Comparison of ENCODE assay signal across 17 cellular contexts in genomic region chr12:127928615-127929014, GRCh38.
DNase-seq lines count a peak whose midpoint lies in the region; ATAC-seq and TF ChIP-seq lines count a peak whose summit lies in the region.
"Had no signal": no experiment of that assay in that cellular context is flagged by ENCODE, and none has a peak within 500 bp of the region (broad histone marks: within the 10 kb centered on the region; RNA-seq: fewer than 3 reads in every experiment).

No MANE protein-coding gene starts in this region.

- H3K27ac ChIP-seq in ascending aorta = peak overlapping the region; percentile 83 to 93
- no peak overlapping the region for H3K27ac ChIP-seq in CD4-positive, alpha-beta T cell (ENCODE audit: low read depth, low read length)
- H3K27ac ChIP-seq: HL-60, psoas muscle had no signal

- peak overlapping the region; percentile 67 for H3K4me2 ChIP-seq in skeletal muscle satellite cell (ENCODE audit: low read length)

- H3K4me1 Mint-ChIP-seq in activated naive CD4-positive, alpha-beta T cell treated with anti-CD3 and anti-CD28 coated beads for 36 hours (ENCODE audit: low read depth) = no peaks in the 10 kb centered on the region
- H3K4me1 Mint-ChIP-seq in CD4-positive, alpha-beta T cell (ENCODE audit: low read depth) = no peaks in the 10 kb centered on the region
- H3K4me1 Mint-ChIP-seq: activated naive CD4-positive, alpha-beta T cell treated with anti-CD3 and anti-CD28 coated beads, Interleukin-2, amount 10 ng/mL, durations not matched to agents 7 days and 5 days had no signal

- POLR2A ChIA-PET in CD4-positive, alpha-beta T cell (lab: Charles Lee) = no interaction called here

- no peaks in the 10 kb centered on the region for H3K27me3 ChIP-seq in ascending aorta
- H3K27me3 ChIP-seq in skeletal muscle satellite cell (ENCODE audit: control insufficient read depth, insufficient read depth, low read length) = no peaks in the 10 kb centered on the region
- no peaks in the 10 kb centered on the region for H3K27me3 ChIP-seq in CD4-positive, alpha-beta T cell (ENCODE audit: control insufficient read depth, insufficient read depth, low read length)

- peak overlapping the region; percentile 70 for H3K9ac ChIP-seq in skeletal muscle satellite cell (ENCODE audit: low read depth, low read length)

- ATAC-seq in left cardiac atrium (peak; percentile 68 to 80), HG03175 (IDR thresholded peaks at IDR 0.05; ENCODE audit: unreplicated experiment) (no peak)
- ATAC-seq in CD4-positive, alpha-beta T cell (ENCODE audit: poor library complexity) = no peak
- ATAC-seq: Panc1, psoas muscle had no signal

- H3K4me1 ChIP-seq in ascending aorta (peaks cover 15 to 27% of the 10 kb centered on the region in 2 donors), skeletal muscle satellite cell (ENCODE audit: control insufficient read depth, insufficient read depth, low read length) (peaks cover 21% of the 10 kb centered on the region)
- H3K4me1 ChIP-seq: psoas muscle had no signal

- no peaks in the 10 kb centered on the region for H3K9me3 ChIP-seq in ascending aorta
- no peaks in the 10 kb centered on the region for H3K9me3 ChIP-seq in skeletal muscle satellite cell (replicated peaks; ENCODE audit: low read length)
- no peaks in the 10 kb centered on the region for H3K9me3 ChIP-seq in CD4-positive, alpha-beta T cell (ENCODE audit: control insufficient read depth, low read length)
- H3K9me3 ChIP-seq: psoas muscle had no signal

- DNase-seq in GM03348 (ENCODE audit: low spot score) (peak; percentile 33), ascending aorta (ENCODE audit: low spot score in 2 of 2) (no peak), left cardiac atrium (no peak), ureter (ENCODE audit: low spot score) (no peak)
- no peak for DNase-seq in activated naive CD4-positive, alpha-beta T cell treated with anti-CD3 and anti-CD28 coated beads for 36 hours
- no peak for DNase-seq in CD4-positive, alpha-beta T cell
- DNase-seq: activated CD4-positive, CD25-positive, alpha-beta regulatory T cell; activated naive CD4-positive, alpha-beta T cell treated with anti-CD3 and anti-CD28 coated beads, Interleukin-2, amount 10 ng/mL, durations not matched to agents 7 days and 5 days; Karpas-422; NCI-H187; NCI-H524 treated with DMSO at 0.1 percent for 48 hours; psoas muscle; T-helper 1 cell had no signal

- no peak overlapping the region for H3K27ac Mint-ChIP-seq in activated naive CD4-positive, alpha-beta T cell treated with anti-CD3 and anti-CD28 coated beads for 36 hours
- H3K27ac Mint-ChIP-seq in CD4-positive, alpha-beta T cell = no peak overlapping the region
- H3K27ac Mint-ChIP-seq: activated naive CD4-positive, alpha-beta T cell treated with anti-CD3 and anti-CD28 coated beads, Interleukin-2, amount 10 ng/mL, durations not matched to agents 7 days and 5 days had no signal

- no peaks in the 10 kb centered on the region for H3K36me3 ChIP-seq in ascending aorta
- H3K36me3 ChIP-seq in skeletal muscle satellite cell (ENCODE audit: insufficient read depth, low read length) = no peaks in the 10 kb centered on the region

- H3K4me3 Mint-ChIP-seq in activated naive CD4-positive, alpha-beta T cell treated with anti-CD3 and anti-CD28 coated beads for 36 hours = no peak overlapping the region
- H3K4me3 Mint-ChIP-seq in CD4-positive, alpha-beta T cell = no peak overlapping the region
- H3K4me3 Mint-ChIP-seq: activated naive CD4-positive, alpha-beta T cell treated with anti-CD3 and anti-CD28 coated beads, Interleukin-2, amount 10 ng/mL, durations not matched to agents 7 days and 5 days had no signal

- H3K36me3 Mint-ChIP-seq in activated naive CD4-positive, alpha-beta T cell treated with anti-CD3 and anti-CD28 coated beads for 36 hours (ENCODE audit: low read depth) = no peaks in the 10 kb centered on the region
- no peaks in the 10 kb centered on the region for H3K36me3 Mint-ChIP-seq in CD4-positive, alpha-beta T cell (ENCODE audit: low read depth)
- H3K36me3 Mint-ChIP-seq: activated naive CD4-positive, alpha-beta T cell treated with anti-CD3 and anti-CD28 coated beads, Interleukin-2, amount 10 ng/mL, durations not matched to agents 7 days and 5 days had no signal

- CTCF ChIA-PET in activated naive CD4-positive, alpha-beta T cell treated with anti-CD3 and anti-CD28 coated beads for 36 hours (lab: Charles Lee) = no interaction called here
- CTCF ChIA-PET in CD4-positive, alpha-beta T cell (lab: Charles Lee) = no interaction called here

- intact Hi-C loops in ascending aorta (cut with DNase I) = loop anchor here (2.0 to 5.0 kb wide), 5 partner anchors 106 to 646 kb away; no protein-coding TSS in a partner anchor
- intact Hi-C loops in left cardiac atrium (cut with DNase I) = loop anchor here in 1 of 2 donors (10.0 kb wide), 1 partner anchor 824 kb away; no protein-coding TSS in a partner anchor
- intact Hi-C loops in activated naive CD4-positive, alpha-beta T cell treated with anti-CD3 and anti-CD28 coated beads for 36 hours (cut with micrococcal nuclease) = no loop called here
- intact Hi-C loops in CD4-positive, alpha-beta T cell (cut with DNase I, micrococcal nuclease) = no loop called here

- no peaks in the 10 kb centered on the region for H3K9me3 Mint-ChIP-seq in activated naive CD4-positive, alpha-beta T cell treated with anti-CD3 and anti-CD28 coated beads for 36 hours
- H3K9me3 Mint-ChIP-seq in CD4-positive, alpha-beta T cell = peaks cover 2% of the 10 kb centered on the region

- H3K4me3 ChIP-seq in ascending aorta (peak overlapping the region in 1 of 2 donors; percentile 25), skeletal muscle satellite cell (ENCODE audit: low read length) (peak overlapping the region; percentile 48)
- H3K4me3 ChIP-seq: psoas muscle had no signal

- TF ChIP-seq CTCF in ascending aorta (IDR thresholded peaks at IDR 0.05) = no peak
- no peak for TF ChIP-seq CTCF in CD4-positive, alpha-beta T cell (IDR thresholded peaks at IDR 0.05)

- H3K27me3 Mint-ChIP-seq in activated naive CD4-positive, alpha-beta T cell treated with anti-CD3 and anti-CD28 coated beads for 36 hours (ENCODE audit: low read depth) = no peaks in the 10 kb centered on the region
- H3K27me3 Mint-ChIP-seq in CD4-positive, alpha-beta T cell = no peaks in the 10 kb centered on the region
- H3K27me3 Mint-ChIP-seq: activated naive CD4-positive, alpha-beta T cell treated with anti-CD3 and anti-CD28 coated beads, Interleukin-2, amount 10 ng/mL, durations not matched to agents 7 days and 5 days had no signal

Comparison
In these comparisons a context has a peak if more than half of its experiments do, and no peak if none do; other contexts are left out.
1. ATAC-seq: peak in left cardiac atrium (2 of 2); none in HG03175 (single experiment) and CD4-positive, alpha-beta T cell (single experiment).